In genomic region chr15:83786336-83786735, GRCh38 we compare ENCODE assay signal across 11 cellular contexts.
"Had no signal": no experiment of that assay in that cellular context is flagged by ENCODE, and none has a peak within 500 bp of the region (broad histone marks: within the 10 kb centered on the region; RNA-seq: fewer than 3 reads in every experiment).

No MANE protein-coding gene starts in this region.

- H3K27ac ChIP-seq: GM23248 had no signal

- H3K4me2 ChIP-seq: GM23338 had no signal

- DNase-seq: GM23248, GOT3, H7, H9, HCEC 1CT, HFFc6 had no signal

- H3K9me3 ChIP-seq: HAP-1 had no signal

- H3K36me3 ChIP-seq: HAP-1 had no signal

- H2AFZ ChIP-seq: GM23248, GM23338 had no signal

- H3K4me3 ChIP-seq: GM23248, GM23338, HAP-1 had no signal

- FAIRE-seq: H1, H54 had no signal

- ATAC-seq: GM23338, HCT116 had no signal

- H3K4me1 ChIP-seq: HAP-1 had no signal

- H3K9ac ChIP-seq: GM23248 had no signal
